25 cellular contexts compared by ENCODE assay signal in genomic region chr1:22404486-22404885, GRCh38.
"Had no signal": no experiment of that assay in that cellular context is flagged by ENCODE, and none has a peak within 500 bp of the region (broad histone marks: within the 10 kb centered on the region; RNA-seq: fewer than 3 reads in every experiment).

No MANE protein-coding gene starts in this region.

- ATAC-seq: effector memory CD8-positive, alpha-beta T cell; foreskin keratinocyte; gastrocnemius medialis; gastroesophageal sphincter; heart left ventricle; heart right ventricle had no signal

- H3K27ac ChIP-seq: colonic mucosa, coronary artery, dorsolateral prefrontal cortex, epithelial cell of prostate, esophagus muscularis mucosa, esophagus squamous epithelium, foreskin keratinocyte, gastrocnemius medialis, gastroesophageal sphincter, heart left ventricle, heart right ventricle had no signal

- H3K9me3 ChIP-seq: colonic mucosa, esophagus muscularis mucosa, esophagus squamous epithelium, gastrocnemius medialis, gastroesophageal sphincter, heart left ventricle, heart right ventricle had no signal

- H3K27me3 ChIP-seq: colonic mucosa had no signal

- H3K4me1 ChIP-seq: colonic mucosa, esophagus muscularis mucosa, esophagus squamous epithelium, foreskin keratinocyte, gastrocnemius medialis, gastroesophageal sphincter, heart left ventricle, heart right ventricle had no signal

- H3K36me3 ChIP-seq: colonic mucosa, esophagus muscularis mucosa, esophagus squamous epithelium, gastrocnemius medialis, gastroesophageal sphincter, heart left ventricle, heart right ventricle had no signal

- H3K4me3 ChIP-seq: colonic mucosa, coronary artery, dorsolateral prefrontal cortex, esophagus muscularis mucosa, esophagus squamous epithelium, gastrocnemius medialis, gastroesophageal sphincter, heart left ventricle, heart right ventricle had no signal

- FAIRE-seq: colon, endometrium, endothelial cell of umbilical vein, frontal cortex had no signal

- DNase-seq: colonic mucosa; dermis blood vessel endothelial cell; dorsolateral prefrontal cortex; effector CD4-positive, alpha-beta T cell; effector CD8-positive, alpha-beta T cell; effector memory CD4-positive, alpha-beta T cell; effector memory CD8-positive, alpha-beta T cell; erythroblast; esophagus squamous epithelium; foreskin fibroblast; foreskin keratinocyte; foreskin melanocyte; gastrocnemius medialis; glutamatergic neuron; head of caudate nucleus; heart left ventricle; heart right ventricle had no signal
